10 cellular contexts compared by ENCODE assay signal in genomic region chr1:45619149-45619921, GRCh38. TPM values are rescaled to one million over a fixed set of nuclear protein-coding genes. Genes with fewer than 3 reads are reported as not detected.
DNase-seq lines count a peak whose midpoint lies in the region; ATAC-seq and TF ChIP-seq lines count a peak whose summit lies in the region.
"Had no signal": no experiment of that assay in that cellular context is flagged by ENCODE, and none has a peak within 500 bp of the region (broad histone marks: within the 10 kb centered on the region; RNA-seq: fewer than 3 reads in every experiment).

No MANE protein-coding gene starts in this region.

- no peak overlapping the region for H3K4me3 ChIP-seq in liver (ENCODE audit: low read depth in 1 of 3, low read length in 3 of 3)

- intact Hi-C loops in natural killer cell (cut with micrococcal nuclease): no loop called here
- intact Hi-C loops in activated CD4-positive, alpha-beta memory T cell treated with anti-CD3 and anti-CD28 coated beads for 36 hours (cut with micrococcal nuclease): no loop called here

- H3K36me3 ChIP-seq in liver (ENCODE audit: control insufficient read depth in 4 of 4, insufficient read depth in 3 of 4, low read depth in 1 of 4, low read length in 3 of 4): peaks cover 5 to 50% (median 35%) of the 10 kb centered on the region in 4 donors

- ATAC-seq in natural killer cell (no peak), GM18498 (IDR thresholded peaks at IDR 0.05; ENCODE audit: unreplicated experiment) (no peak)
- ATAC-seq in natural killer cell treated with Interleukin-12 subunit alpha and Interleukin-12 subunit beta and Interleukin-15 and Interleukin-18, amount 100 ng/mL, for 72 hours: no peak

- no peaks in the 10 kb centered on the region for H3K9me3 ChIP-seq in liver (ENCODE audit: control insufficient read depth in 4 of 4, low read length in 3 of 4)

- H3K27me3 ChIP-seq in liver (ENCODE audit: control insufficient read depth in 4 of 4, insufficient read depth in 4 of 4, low read length in 3 of 4): no peaks in the 10 kb centered on the region

- H3K27ac Mint-ChIP-seq in natural killer cell: peak overlapping the region; percentile 64 to 70
- no peak overlapping the region for H3K27ac Mint-ChIP-seq in natural killer cell treated with Interleukin-12 subunit alpha and Interleukin-12 subunit beta and Interleukin-15 and Interleukin-18, amount 100 ng/mL, for 72 hours
- H3K27ac Mint-ChIP-seq in activated CD4-positive, alpha-beta memory T cell treated with anti-CD3 and anti-CD28 coated beads for 36 hours: peak overlapping the region; percentile 54

- CTCF ChIA-PET in activated CD4-positive, alpha-beta memory T cell treated with anti-CD3 and anti-CD28 coated beads for 36 hours (lab: Charles Lee): interaction anchor here (0.6 kb wide), 1 partner anchor 119 kb away, joined by 4 read pairs; no protein-coding TSS in a partner anchor

- H3K27me3 Mint-ChIP-seq in natural killer cell (ENCODE audit: low read depth in 2 of 2): no peaks in the 10 kb centered on the region
- no peaks in the 10 kb centered on the region for H3K27me3 Mint-ChIP-seq in natural killer cell treated with Interleukin-12 subunit alpha and Interleukin-12 subunit beta and Interleukin-15 and Interleukin-18, amount 100 ng/mL, for 72 hours
- H3K27me3 Mint-ChIP-seq in activated CD4-positive, alpha-beta memory T cell treated with anti-CD3 and anti-CD28 coated beads for 36 hours: no peaks in the 10 kb centered on the region

- no peak overlapping the region for H3K27ac ChIP-seq in liver (ENCODE audit: low read depth in 1 of 2, low read length in 2 of 2)

- no peaks in the 10 kb centered on the region for H3K9me3 Mint-ChIP-seq in natural killer cell
- H3K9me3 Mint-ChIP-seq in natural killer cell treated with Interleukin-12 subunit alpha and Interleukin-12 subunit beta and Interleukin-15 and Interleukin-18, amount 100 ng/mL, for 72 hours: no peaks in the 10 kb centered on the region
- H3K9me3 Mint-ChIP-seq in activated CD4-positive, alpha-beta memory T cell treated with anti-CD3 and anti-CD28 coated beads for 36 hours: no peaks in the 10 kb centered on the region

- peaks cover 0 to 11% of the 10 kb centered on the region in 2 donors for H3K4me1 Mint-ChIP-seq in natural killer cell
- no peaks in the 10 kb centered on the region for H3K4me1 Mint-ChIP-seq in natural killer cell treated with Interleukin-12 subunit alpha and Interleukin-12 subunit beta and Interleukin-15 and Interleukin-18, amount 100 ng/mL, for 72 hours (ENCODE audit: low read depth in 2 of 2)
- no peaks in the 10 kb centered on the region for H3K4me1 Mint-ChIP-seq in activated CD4-positive, alpha-beta memory T cell treated with anti-CD3 and anti-CD28 coated beads for 36 hours (ENCODE audit: low read depth)

- TF ChIP-seq RAD21 in liver (IDR thresholded peaks at IDR 0.05): no peak

- H3K9ac ChIP-seq in liver (ENCODE audit: low read depth in 1 of 2, low read length in 2 of 2): no peak overlapping the region

- H3K4me3 Mint-ChIP-seq in natural killer cell: no peak overlapping the region
- no peak overlapping the region for H3K4me3 Mint-ChIP-seq in natural killer cell treated with Interleukin-12 subunit alpha and Interleukin-12 subunit beta and Interleukin-15 and Interleukin-18, amount 100 ng/mL, for 72 hours
- H3K4me3 Mint-ChIP-seq in activated CD4-positive, alpha-beta memory T cell treated with anti-CD3 and anti-CD28 coated beads for 36 hours: no peak overlapping the region

- DNase-seq in natural killer cell: no peak
- no peak for DNase-seq in natural killer cell treated with Interleukin-12 subunit alpha and Interleukin-12 subunit beta and Interleukin-15 and Interleukin-18, amount 100 ng/mL, for 72 hours (ENCODE audit: low spot score)
- DNase-seq in activated CD4-positive, alpha-beta memory T cell treated with anti-CD3 and anti-CD28 coated beads for 36 hours: no peak
- no peak for DNase-seq in anterior cingulate cortex (lab: John Stamatoyannopoulos, UW)
- DNase-seq in EL: no peak
- no peak for DNase-seq in nucleus accumbens (lab: John Stamatoyannopoulos, UW)
- DNase-seq: hippocampal formation, NCI-H774 had no signal

- POLR2A ChIA-PET in activated CD4-positive, alpha-beta memory T cell treated with anti-CD3 and anti-CD28 coated beads for 36 hours (lab: Charles Lee): no interaction called here

- 68% methylated on average over 8 of the region's 8 CpGs for WGBS in liver

- peaks cover 30% of the 10 kb centered on the region for H3K36me3 Mint-ChIP-seq in natural killer cell
- peaks cover 20% of the 10 kb centered on the region for H3K36me3 Mint-ChIP-seq in natural killer cell treated with Interleukin-12 subunit alpha and Interleukin-12 subunit beta and Interleukin-15 and Interleukin-18, amount 100 ng/mL, for 72 hours
- H3K36me3 Mint-ChIP-seq in activated CD4-positive, alpha-beta memory T cell treated with anti-CD3 and anti-CD28 coated beads for 36 hours: peaks cover 34% of the 10 kb centered on the region

- H3K4me1 ChIP-seq in liver (ENCODE audit: control insufficient read depth in 4 of 4, insufficient read depth in 4 of 4, low read length in 3 of 4): peaks cover 0 to 4% (median under 1%) of the 10 kb centered on the region in 4 donors

- TF ChIP-seq CTCF in natural killer cell (IDR thresholded peaks at IDR 0.05) (no peak), liver (IDR thresholded peaks at IDR 0.05; ENCODE audit: low read depth, low read length, missing input control) (no peak)

TF ChIP-seq in liver, 16 proteins besides CTCF, POLR2A, EP300 and RAD21:
- no peak for TF ChIP-seq HNF4A (conservative IDR thresholded peaks at IDR 0.05)
- no peak for TF ChIP-seq JUND (IDR thresholded peaks at IDR 0.05)
- no peak for TF ChIP-seq HNF4G (IDR thresholded peaks at IDR 0.05)
- peak; percentile 91 for TF ChIP-seq NR2F2 (IDR thresholded peaks at IDR 0.05)

RNA-seq across cellular contexts. Expression of gene CCDC17, which starts 4.5 kb away (rescaled TPM):
- total RNA-seq in natural killer cell (1 to 10 TPM; 2.9 to 4.5 (median 3.3) TPM), liver (1 to 10 TPM in 1 of 2 donors, under 1 TPM in 1; 0.89 to 6.4 TPM)
- 1 to 10 TPM; 4.4 to 6.9 TPM for total RNA-seq in natural killer cell treated with Interleukin-12 subunit alpha and Interleukin-12 subunit beta and Interleukin-15 and Interleukin-18, amount 100 ng/mL, for 72 hours
- total RNA-seq in activated CD4-positive, alpha-beta memory T cell treated with anti-CD3 and anti-CD28 coated beads for 36 hours: 1 to 10 TPM; 1.1 to 1.3 TPM
- under 1 TPM; 0.30 to 0.57 TPM for polyA plus RNA-seq in liver

RNA-seq across cellular contexts. Expression of gene NASP, which starts 35.5 kb away (rescaled TPM):
- 100 to 1,000 TPM; 109 to 171 (median 121) TPM for total RNA-seq in natural killer cell
- 100 to 1,000 TPM; 145 to 291 TPM for total RNA-seq in natural killer cell treated with Interleukin-12 subunit alpha and Interleukin-12 subunit beta and Interleukin-15 and Interleukin-18, amount 100 ng/mL, for 72 hours
- 100 to 1,000 TPM; 233 to 235 TPM for total RNA-seq in activated CD4-positive, alpha-beta memory T cell treated with anti-CD3 and anti-CD28 coated beads for 36 hours
- total RNA-seq in liver: 10 to 100 TPM; 44.4 to 74.9 TPM
- 10 to 100 TPM; 24.9 to 34.9 TPM for polyA plus RNA-seq in liver

Comparison
In these comparisons a context has a peak if more than half of its experiments do, and no peak if none do; other contexts are left out.
1. H3K27ac Mint-ChIP-seq: peak in natural killer cell (2 of 2) and activated CD4-positive, alpha-beta memory T cell treated with anti-CD3 and anti-CD28 coated beads for 36 hours (single experiment); none in natural killer cell treated with Interleukin-12 subunit alpha and Interleukin-12 subunit beta and Interleukin-15 and Interleukin-18, amount 100 ng/mL, for 72 hours (0 of 2).